Comparison of ENCODE assay signal across 24 cellular contexts in the genomic region with DNA sequence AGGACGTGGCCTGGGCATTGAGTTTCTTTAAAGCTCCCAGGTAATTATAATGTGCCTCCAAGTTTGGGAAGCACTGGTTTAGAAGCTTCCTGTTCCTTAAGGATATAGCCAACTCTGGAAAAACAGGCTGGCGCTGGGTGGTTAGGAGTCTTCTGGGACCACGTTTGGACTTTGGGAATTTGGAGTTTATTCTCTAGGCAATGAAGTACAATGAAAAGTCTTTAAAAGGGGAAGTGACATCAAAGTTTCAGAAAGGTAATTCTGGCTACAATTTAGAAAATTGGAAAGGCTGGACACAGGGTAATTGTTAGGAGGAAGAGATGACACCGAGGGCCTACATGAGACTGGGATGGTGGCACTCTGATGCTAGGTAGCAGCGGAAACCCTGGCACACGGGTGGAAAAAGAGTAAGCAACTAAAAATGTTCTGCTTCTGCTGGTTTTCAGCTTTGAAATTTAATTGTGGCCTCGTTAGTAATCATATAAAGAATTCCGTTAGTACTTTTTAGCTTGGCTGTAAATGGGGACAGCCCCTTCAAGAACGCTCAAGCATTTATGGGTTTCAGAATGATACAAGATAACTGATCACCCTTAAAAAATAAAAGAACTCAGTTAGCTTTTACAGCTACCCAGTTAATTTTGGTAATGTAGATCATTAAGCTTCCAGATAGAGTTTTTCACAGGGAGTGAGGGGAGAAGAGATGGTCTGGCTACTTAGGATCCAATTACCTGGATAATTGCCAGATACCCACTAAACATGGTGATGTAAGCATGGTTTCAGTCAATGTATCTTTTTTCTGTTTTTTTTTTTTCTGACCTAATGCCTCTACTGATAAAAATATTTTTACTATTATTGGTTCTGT. TPM values are rescaled to one million over a fixed set of nuclear protein-coding genes. Genes with fewer than 3 reads are reported as not detected.
DNase-seq lines count a peak whose midpoint lies in the region; ATAC-seq, FAIRE-seq and TF ChIP-seq lines count a peak whose summit lies in the region.
"Had no signal": no experiment of that assay in that cellular context is flagged by ENCODE, and none has a peak within 500 bp of the region (broad histone marks: within the 10 kb centered on the region; RNA-seq: fewer than 3 reads in every experiment).

No MANE protein-coding gene starts in this region.

- intact Hi-C loops in cardiac septum (cut with DNase I) (no loop called here), sciatic nerve (cut with DNase I) (no loop called here)

- H3K9me3 ChIP-seq in right atrium auricular region (no peaks in the 10 kb centered on the region), small intestine (ENCODE audit: control insufficient read depth, low read depth) (no peaks in the 10 kb centered on the region)
- H3K9me3 ChIP-seq: Caco-2, right lobe of liver, tibial nerve had no signal

- no peaks in the 10 kb centered on the region for H3K27me3 ChIP-seq in right atrium auricular region
- no peaks in the 10 kb centered on the region for H3K27me3 ChIP-seq in small intestine (ENCODE audit: control insufficient read depth in 2 of 2, insufficient read depth in 2 of 2, low read length in 2 of 2)
- H3K27me3 ChIP-seq: right lobe of liver, tibial nerve had no signal

- H3K36me3 ChIP-seq in right atrium auricular region (no peaks in the 10 kb centered on the region), small intestine (ENCODE audit: control insufficient read depth in 2 of 2, insufficient read depth in 2 of 2, low read length in 2 of 2) (no peaks in the 10 kb centered on the region)
- H3K36me3 ChIP-seq: right lobe of liver, tibial nerve had no signal

- H3K4me3 ChIP-seq in right atrium auricular region (no peak overlapping the region), choroid plexus epithelial cell (ENCODE audit: low read depth, low read length) (no peak overlapping the region), small intestine (ENCODE audit: low read depth in 1 of 2, low read length in 2 of 2) (no peak overlapping the region)
- H3K4me3 ChIP-seq: right lobe of liver, tibial nerve had no signal

- TF ChIP-seq CTCF in right atrium auricular region (IDR thresholded peaks at IDR 0.05) = no peak
- no peak for TF ChIP-seq CTCF in choroid plexus epithelial cell (conservative IDR thresholded peaks at IDR 0.05; ENCODE audit: low read depth, low read length)

- DNase-seq in DMS79 treated with DMSO at 0.1 percent for 48 hours (lab: John Stamatoyannopoulos, UW) (peak; percentile 31), DMS79 (lab: John Stamatoyannopoulos, UW) (no peak), right atrium auricular region (ENCODE audit: low spot score) (no peak), cardiac septum (ENCODE audit: low spot score) (no peak), choroid plexus epithelial cell (ENCODE audit: low read depth) (peak; percentile 29), small intestine (no peak), sciatic nerve (ENCODE audit: low spot score) (no peak)
- DNase-seq: 8988T; activated CD4-positive, alpha-beta T cell treated with anti-CD3 and anti-CD28 coated beads, Interleukin-2, amount 10 ng/mL, durations not matched to agents 7 days and 5 days; activated T-cell treated with anti-CD3 and anti-CD28 coated beads, Interleukin-2, amount 50 U/mL, for 4 hours; Caco-2; glutamatergic neuron; Kasumi-1; NCI-H1436 treated with DMSO at 0.1 percent for 48 hours; NCI-H226; right lobe of liver; Right ventricle myocardium superior; stimulated activated naive CD4-positive, alpha-beta T cell treated with Interleukin-2 at 50 U/mL for 16 hours had no signal

- H3K4me1 ChIP-seq in right atrium auricular region (peaks cover 0 to 47% of the 10 kb centered on the region in 2 donors), small intestine (ENCODE audit: control insufficient read depth in 2 of 2, insufficient read depth in 1 of 2, low read depth in 1 of 2, low read length in 1 of 2) (no peaks in the 10 kb centered on the region)
- H3K4me1 ChIP-seq: Caco-2 had no signal

- ATAC-seq in GM21737 (IDR thresholded peaks at IDR 0.05; ENCODE audit: unreplicated experiment) = no peak
- ATAC-seq in sciatic nerve = no peak
- ATAC-seq: activated naive CD4-positive, alpha-beta T cell treated with anti-CD3 and anti-CD28 coated beads, Interleukin-2, amount 50 U/mL, for 72 hours; activated T-cell treated with anti-CD3 and anti-CD28 coated beads, Interleukin-2, amount 50 U/mL, for 4 hours had no signal

- H3K27ac ChIP-seq in right atrium auricular region = peak overlapping the region; percentile 28 to 80
- H3K27ac ChIP-seq in small intestine (ENCODE audit: low read depth in 1 of 2, low read length in 1 of 2) = no peak overlapping the region
- H3K27ac ChIP-seq: right lobe of liver, tibial nerve had no signal

- FAIRE-seq in small intestine (lab: Jason Lieb, UNC) = no peak
- FAIRE-seq: H1, HTR-8/SVneo, TTC549 had no signal

- WGBS in small intestine, 3 donors = 71 to 80% (median 73%) methylated on average over 9 of the region's 9 CpGs

RNA-seq across cellular contexts. Expression of a gene that starts 12.8 kb away (rescaled TPM):
- 1 to 10 TPM; 5.8 to 6.2 TPM for total RNA-seq in right atrium auricular region
- total RNA-seq in cardiac septum = 2.1 TPM
- polyA plus RNA-seq in small intestine = 1 to 10 TPM; 4.5 to 7.9 (median 7.8) TPM
- 17.7 TPM for total RNA-seq in sciatic nerve

RNA-seq across cellular contexts. Expression of a gene that starts 35.7 kb away (rescaled TPM):
- total RNA-seq in right atrium auricular region (10 to 100 TPM; 83.1 to 93.6 TPM), cardiac septum (182 TPM), sciatic nerve (9.0 TPM)
- 1 to 10 TPM in 2 of 3 donors, under 1 TPM in 1; 0.67 to 2.5 (median 1.6) TPM for polyA plus RNA-seq in small intestine
- total RNA-seq: Caco-2 had no signal

Comparison
In these comparisons a context has a peak if more than half of its experiments do, and no peak if none do; other contexts are left out.
1. DNase-seq: peak in DMS79 treated with DMSO at 0.1 percent for 48 hours (single experiment) and choroid plexus epithelial cell (single experiment); none in DMS79 (single experiment), right atrium auricular region (single experiment), cardiac septum (single experiment), small intestine (single experiment) and sciatic nerve (single experiment).
2. H3K27ac ChIP-seq: peak in right atrium auricular region (2 of 2); none in small intestine (0 of 2).